ENCODE assay signal across 1 cellular context in the genomic region with DNA sequence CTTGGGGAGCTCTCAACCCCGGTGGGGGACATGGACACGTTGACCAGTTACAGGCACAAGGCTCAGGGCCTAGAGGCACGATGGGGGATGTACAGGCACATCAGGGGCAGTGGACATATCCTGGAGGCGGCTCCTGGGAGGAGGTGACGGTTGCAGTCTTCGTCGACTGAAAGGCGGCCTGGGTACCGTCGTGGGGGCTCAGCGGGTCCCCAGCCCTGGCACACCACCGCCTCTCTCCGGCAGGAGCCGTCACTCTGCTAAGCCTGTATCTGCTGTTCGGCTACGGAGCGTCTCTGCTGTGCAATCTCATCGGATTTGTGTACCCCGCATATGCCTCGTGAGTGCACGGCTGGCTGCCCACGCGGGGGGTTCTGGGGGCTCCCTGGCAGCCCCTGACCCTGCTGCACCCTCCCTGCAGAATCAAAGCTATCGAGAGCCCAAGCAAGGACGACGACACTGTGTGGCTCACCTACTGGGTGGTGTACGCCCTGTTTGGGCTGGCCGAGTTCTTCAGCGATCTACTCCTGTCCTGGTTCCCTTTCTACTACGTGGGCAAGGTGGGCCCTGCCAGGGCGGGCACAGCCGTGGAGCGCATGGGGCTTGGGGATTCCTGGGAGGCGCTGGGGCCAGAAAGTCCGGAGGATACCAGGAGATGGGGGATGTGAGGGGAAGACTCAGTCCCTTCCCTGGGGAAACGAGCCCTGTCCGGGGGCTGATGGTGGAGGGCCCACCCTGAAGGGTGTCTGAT.
TF ChIP-seq lines count a peak whose summit lies in the region.

No MANE protein-coding gene starts in this region.

TF ChIP-seq in HepG2, 621 proteins besides CTCF, POLR2A, EP300 and RAD21:
- TF ChIP-seq, protein P1, sequence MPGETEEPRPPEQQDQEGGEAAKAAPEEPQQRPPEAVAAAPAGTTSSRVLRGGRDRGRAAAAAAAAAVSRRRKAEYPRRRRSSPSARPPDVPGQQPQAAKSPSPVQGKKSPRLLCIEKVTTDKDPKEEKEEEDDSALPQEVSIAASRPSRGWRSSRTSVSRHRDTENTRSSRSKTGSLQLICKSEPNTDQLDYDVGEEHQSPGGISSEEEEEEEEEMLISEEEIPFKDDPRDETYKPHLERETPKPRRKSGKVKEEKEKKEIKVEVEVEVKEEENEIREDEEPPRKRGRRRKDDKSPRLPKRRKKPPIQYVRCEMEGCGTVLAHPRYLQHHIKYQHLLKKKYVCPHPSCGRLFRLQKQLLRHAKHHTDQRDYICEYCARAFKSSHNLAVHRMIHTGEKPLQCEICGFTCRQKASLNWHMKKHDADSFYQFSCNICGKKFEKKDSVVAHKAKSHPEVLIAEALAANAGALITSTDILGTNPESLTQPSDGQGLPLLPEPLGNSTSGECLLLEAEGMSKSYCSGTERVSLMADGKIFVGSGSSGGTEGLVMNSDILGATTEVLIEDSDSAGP (CRISPR knock-in tag; IDR thresholded peaks at IDR 0.05; ENCODE audit: borderline replicate concordance), result 0 out of 2 replicates have a peak, but pooled peaks have one; percentile 28
- no peak for TF ChIP-seq CBX5 (CRISPR knock-in tag; IDR thresholded peaks at IDR 0.05; ENCODE audit: borderline replicate concordance)
- TF ChIP-seq, protein P2, sequence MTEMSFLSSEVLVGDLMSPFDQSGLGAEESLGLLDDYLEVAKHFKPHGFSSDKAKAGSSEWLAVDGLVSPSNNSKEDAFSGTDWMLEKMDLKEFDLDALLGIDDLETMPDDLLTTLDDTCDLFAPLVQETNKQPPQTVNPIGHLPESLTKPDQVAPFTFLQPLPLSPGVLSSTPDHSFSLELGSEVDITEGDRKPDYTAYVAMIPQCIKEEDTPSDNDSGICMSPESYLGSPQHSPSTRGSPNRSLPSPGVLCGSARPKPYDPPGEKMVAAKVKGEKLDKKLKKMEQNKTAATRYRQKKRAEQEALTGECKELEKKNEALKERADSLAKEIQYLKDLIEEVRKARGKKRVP (CRISPR knock-in tag; IDR thresholded peaks at IDR 0.05), result no peak
- no peak for TF ChIP-seq RFX3 (CRISPR knock-in tag; IDR thresholded peaks at IDR 0.05)
- TF ChIP-seq, protein P3, sequence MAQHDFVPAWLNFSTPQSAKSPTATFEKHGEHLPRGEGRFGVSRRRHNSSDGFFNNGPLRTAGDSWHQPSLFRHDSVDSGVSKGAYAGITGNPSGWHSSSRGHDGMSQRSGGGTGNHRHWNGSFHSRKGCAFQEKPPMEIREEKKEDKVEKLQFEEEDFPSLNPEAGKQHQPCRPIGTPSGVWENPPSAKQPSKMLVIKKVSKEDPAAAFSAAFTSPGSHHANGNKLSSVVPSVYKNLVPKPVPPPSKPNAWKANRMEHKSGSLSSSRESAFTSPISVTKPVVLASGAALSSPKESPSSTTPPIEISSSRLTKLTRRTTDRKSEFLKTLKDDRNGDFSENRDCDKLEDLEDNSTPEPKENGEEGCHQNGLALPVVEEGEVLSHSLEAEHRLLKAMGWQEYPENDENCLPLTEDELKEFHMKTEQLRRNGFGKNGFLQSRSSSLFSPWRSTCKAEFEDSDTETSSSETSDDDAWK (CRISPR knock-in tag; IDR thresholded peaks at IDR 0.05), result no peak
- TF ChIP-seq ZFP62 (CRISPR knock-in tag; IDR thresholded peaks at IDR 0.05), result no peak
- TF ChIP-seq, protein P4, sequence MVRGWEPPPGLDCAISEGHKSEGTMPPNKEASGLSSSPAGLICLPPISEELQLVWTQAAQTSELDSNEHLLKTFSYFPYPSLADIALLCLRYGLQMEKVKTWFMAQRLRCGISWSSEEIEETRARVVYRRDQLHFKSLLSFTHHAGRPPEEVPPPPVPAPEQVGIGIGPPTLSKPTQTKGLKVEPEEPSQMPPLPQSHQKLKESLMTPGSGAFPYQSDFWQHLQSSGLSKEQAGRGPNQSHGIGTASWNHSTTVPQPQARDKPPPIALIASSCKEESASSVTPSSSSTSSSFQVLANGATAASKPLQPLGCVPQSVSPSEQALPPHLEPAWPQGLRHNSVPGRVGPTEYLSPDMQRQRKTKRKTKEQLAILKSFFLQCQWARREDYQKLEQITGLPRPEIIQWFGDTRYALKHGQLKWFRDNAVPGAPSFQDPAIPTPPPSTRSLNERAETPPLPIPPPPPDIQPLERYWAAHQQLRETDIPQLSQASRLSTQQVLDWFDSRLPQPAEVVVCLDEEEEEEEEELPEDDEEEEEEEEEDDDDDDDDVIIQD (CRISPR knock-in tag; IDR thresholded peaks at IDR 0.05; ENCODE audit: low read depth), result no peak
- peak; percentile 81 for TF ChIP-seq AGO1 (IDR thresholded peaks at IDR 0.05; ENCODE audit: low read depth, low read length, poor library complexity, severe bottlenecking)
- TF ChIP-seq HDAC1 (CRISPR knock-in tag; IDR thresholded peaks at IDR 0.05), result no peak
- TF ChIP-seq ZNF431 (CRISPR knock-in tag; IDR thresholded peaks at IDR 0.05; ENCODE audit: borderline replicate concordance, low read depth), result no peak
- no peak for TF ChIP-seq IKZF4 (CRISPR knock-in tag; IDR thresholded peaks at IDR 0.05; ENCODE audit: borderline replicate concordance, low read depth, not compliant biosample characterization)
- TF ChIP-seq SETDB1 (CRISPR knock-in tag; IDR thresholded peaks at IDR 0.05; ENCODE audit: borderline replicate concordance), result no peak
- no peak for TF ChIP-seq ZNF10 (CRISPR knock-in tag; IDR thresholded peaks at IDR 0.05; ENCODE audit: borderline replicate concordance, low read depth)
